ENCODE assay signal across 1 cellular context in the genomic region with DNA sequence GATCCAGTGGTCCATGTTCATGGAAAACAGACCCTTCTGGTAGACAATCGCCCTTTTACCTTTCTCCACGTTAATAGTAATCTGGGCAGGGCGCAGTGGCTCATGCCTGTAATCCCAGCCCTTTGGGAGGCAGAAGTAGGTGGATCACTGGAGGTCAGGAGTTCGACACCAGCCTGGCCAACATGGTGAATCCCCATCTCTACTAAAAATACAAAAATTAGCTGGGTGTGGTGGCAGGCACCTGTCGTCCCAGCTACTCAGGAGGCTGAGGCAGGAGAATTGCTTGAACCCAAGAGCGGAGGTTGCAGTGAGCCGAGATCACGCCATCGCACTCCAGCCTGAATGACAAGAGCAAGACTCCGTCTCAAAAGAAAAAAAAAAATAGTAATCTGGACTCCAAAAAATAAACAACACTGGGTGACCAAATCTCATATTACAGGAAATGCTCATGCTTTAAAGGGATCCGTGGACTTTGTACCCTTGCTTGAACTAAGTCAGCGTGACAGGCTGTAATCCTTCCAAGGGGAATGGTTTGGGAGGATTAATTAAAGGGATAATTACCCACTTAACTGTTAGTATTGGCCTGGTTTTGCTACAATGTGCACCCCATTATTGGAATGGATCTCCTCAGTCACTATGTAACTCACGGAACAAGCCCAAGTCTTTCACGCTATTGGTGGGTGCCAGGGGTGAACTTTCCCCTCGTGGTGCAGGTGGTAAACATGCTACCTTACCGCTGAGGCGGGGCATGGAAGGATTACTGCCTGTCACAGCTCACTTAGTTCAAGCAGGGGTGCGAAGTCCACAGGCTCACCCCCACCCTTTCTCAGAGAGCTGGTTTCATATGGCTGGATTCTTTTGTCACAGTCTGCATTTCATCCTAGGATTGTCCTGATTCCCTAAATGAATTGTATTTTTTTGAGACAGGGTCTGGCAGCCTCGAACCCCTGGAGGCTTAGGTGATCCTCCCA.
A peak's percentile ranks its signal among the peaks of the same experiment; 100 is the strongest.
TF ChIP-seq lines count a peak whose summit lies in the region.

No MANE protein-coding gene starts in this region.

TF ChIP-seq in liver, 16 proteins besides CTCF, POLR2A, EP300 and RAD21 (continued from another document):
- peak; percentile 44 for TF ChIP-seq REST (IDR thresholded peaks at IDR 0.05)
- peak in 1 of 2 donors; percentile 49 for TF ChIP-seq GABPA (IDR thresholded peaks at IDR 0.05 in 1 of 2, conservative IDR thresholded peaks at IDR 0.05 in 1 of 2)
- TF ChIP-seq NR2F2 (IDR thresholded peaks at IDR 0.05) = peak; percentile 62
- TF ChIP-seq HNF4A (conservative IDR thresholded peaks at IDR 0.05) = peak; percentile 96
- TF ChIP-seq EGR1 (IDR thresholded peaks at IDR 0.05; ENCODE audit: low read depth in 2 of 2) = peak in 1 of 2 donors; percentile 60
- TF ChIP-seq JUND (IDR thresholded peaks at IDR 0.05) = peak in 1 of 2 donors; percentile 88
